ENCODE assay signal across 10 cellular contexts in genomic region chr11:71999813-72000590, GRCh38. TPM values are rescaled to one million over a fixed set of nuclear protein-coding genes. Genes with fewer than 3 reads are reported as not detected.
A peak's percentile ranks its signal among the peaks of the same experiment; 100 is the strongest.
DNase-seq lines count a peak whose midpoint lies in the region; ATAC-seq and TF ChIP-seq lines count a peak whose summit lies in the region.
"Had no signal": no experiment of that assay in that cellular context is flagged by ENCODE, and none has a peak within 500 bp of the region (broad histone marks: within the 10 kb centered on the region; RNA-seq: fewer than 3 reads in every experiment).

No MANE protein-coding gene starts in this region.

- ATAC-seq in gastroesophageal sphincter (peak; percentile 8), HG03135 (IDR thresholded peaks at IDR 0.05; ENCODE audit: unreplicated experiment) (no peak)

- peak overlapping the region; percentile 18 for H3K27ac Mint-ChIP-seq in Caco-2 (ENCODE audit: unreplicated experiment)
- H3K27ac Mint-ChIP-seq in activated CD4-positive, alpha-beta memory T cell treated with anti-CD3 and anti-CD28 coated beads, Interleukin-2, amount 10 ng/mL, durations not matched to agents 7 days and 5 days = peak overlapping the region; percentile 85

- H3K36me3 Mint-ChIP-seq in Caco-2 (ENCODE audit: insufficient read depth, unreplicated experiment) = peaks cover 79% of the 10 kb centered on the region
- H3K36me3 Mint-ChIP-seq in activated CD4-positive, alpha-beta memory T cell treated with anti-CD3 and anti-CD28 coated beads, Interleukin-2, amount 10 ng/mL, durations not matched to agents 7 days and 5 days (ENCODE audit: low read depth) = peaks cover 42% of the 10 kb centered on the region

- WGBS in gastroesophageal sphincter (ENCODE audit: low coverage in 1 of 2), 2 donors = 46% methylated on average over 6 of the region's 14 CpGs; no CpG with 5 or more reads in 1 of the 2 donors
- WGBS in sigmoid colon, 2 donors = 80 to 84% methylated on average over 14 of the region's 14 CpGs
- 62 to 71% methylated on average over 13 to 14 of the region's 14 CpGs for WGBS in lower leg skin, 2 donors

- H3K4me1 Mint-ChIP-seq in Caco-2 (ENCODE audit: low read depth, unreplicated experiment) = no peaks in the 10 kb centered on the region
- H3K4me1 Mint-ChIP-seq in activated CD4-positive, alpha-beta memory T cell treated with anti-CD3 and anti-CD28 coated beads, Interleukin-2, amount 10 ng/mL, durations not matched to agents 7 days and 5 days = peaks cover 23% of the 10 kb centered on the region

- no TSS peak for BruUV-seq in Caco-2 (replicated peaks; lab: Mats Ljungman, UMichigan)

- H3K27me3 Mint-ChIP-seq in Caco-2 (ENCODE audit: insufficient read depth, unreplicated experiment) = no peaks in the 10 kb centered on the region
- H3K27me3 Mint-ChIP-seq in activated CD4-positive, alpha-beta memory T cell treated with anti-CD3 and anti-CD28 coated beads, Interleukin-2, amount 10 ng/mL, durations not matched to agents 7 days and 5 days = no peaks in the 10 kb centered on the region

- TF ChIP-seq POLR2A in gastroesophageal sphincter (IDR thresholded peaks at IDR 0.05) = no peak
- TF ChIP-seq POLR2A in sigmoid colon (IDR thresholded peaks at IDR 0.05) = no peak
- no peak for TF ChIP-seq POLR2A in lower leg skin (IDR thresholded peaks at IDR 0.05)

- no peak overlapping the region for H3K4me3 Mint-ChIP-seq in Caco-2 (ENCODE audit: unreplicated experiment)
- peak overlapping the region; percentile 70 for H3K4me3 Mint-ChIP-seq in activated CD4-positive, alpha-beta memory T cell treated with anti-CD3 and anti-CD28 coated beads, Interleukin-2, amount 10 ng/mL, durations not matched to agents 7 days and 5 days

- CTCF ChIA-PET in Caco-2 (lab: Charles Lee) = no interaction called here
- CTCF ChIA-PET in activated CD4-positive, alpha-beta memory T cell treated with anti-CD3 and anti-CD28 coated beads, Interleukin-2, amount 10 ng/mL, durations not matched to agents 7 days and 5 days (lab: Charles Lee) = interaction anchor here (1.3 to 2.5 kb wide), 3 partner anchors 22 to 183 kb away, joined by 4 to 11 read pairs (median 5); no protein-coding TSS in a partner anchor

- no peak overlapping the region for H3K4me3 ChIP-seq in Caco-2 (ENCODE audit: low read depth, low read length)
- H3K4me3 ChIP-seq in gastroesophageal sphincter = peak overlapping the region in 1 of 2 donors; percentile 25
- peak overlapping the region in 3 of 4 donors; percentile 9 to 32 (median 30) for H3K4me3 ChIP-seq in sigmoid colon
- no peak overlapping the region for H3K4me3 ChIP-seq in lower leg skin (ENCODE audit: low read depth, poor library complexity, severe bottlenecking)
- H3K4me3 ChIP-seq: smooth muscle cell had no signal

- no peaks in the 10 kb centered on the region for H3K9me3 Mint-ChIP-seq in Caco-2 (ENCODE audit: unreplicated experiment)
- H3K9me3 Mint-ChIP-seq in activated CD4-positive, alpha-beta memory T cell treated with anti-CD3 and anti-CD28 coated beads, Interleukin-2, amount 10 ng/mL, durations not matched to agents 7 days and 5 days = no peaks in the 10 kb centered on the region

- TF ChIP-seq CTCF in Caco-2 (IDR thresholded peaks at IDR 0.05; ENCODE audit: insufficient read depth in 1 of 2, low read depth in 1 of 2, low read length in 1 of 2, severe bottlenecking in 1 of 2, unreplicated experiment in 1 of 2) (no peak), gastroesophageal sphincter (IDR thresholded peaks at IDR 0.05) (no peak), sigmoid colon (IDR thresholded peaks at IDR 0.05) (no peak), lower leg skin (IDR thresholded peaks at IDR 0.05) (no peak)

- no peaks in the 10 kb centered on the region for H3K9me3 ChIP-seq in Caco-2
- no peaks in the 10 kb centered on the region for H3K9me3 ChIP-seq in gastroesophageal sphincter
- no peaks in the 10 kb centered on the region for H3K9me3 ChIP-seq in sigmoid colon

- H3K36me3 ChIP-seq in Caco-2 (ENCODE audit: control insufficient read depth, insufficient read depth, low read length) = peaks cover 30% of the 10 kb centered on the region
- peaks cover 0 to 65% of the 10 kb centered on the region in 2 donors for H3K36me3 ChIP-seq in gastroesophageal sphincter
- H3K36me3 ChIP-seq in sigmoid colon = peaks cover 25 to 33% (median 30%) of the 10 kb centered on the region in 4 donors

- intact Hi-C loops in Caco-2 (cut with micrococcal nuclease; ENCODE audit: unreplicated experiment) (no loop called here), sigmoid colon (cut with DNase I) (no loop called here), lower leg skin (cut with DNase I; ENCODE audit: low total_unique reads) (no loop called here)

- H3K27ac ChIP-seq in gastroesophageal sphincter (peak overlapping the region in 3 of 4 donors; percentile 61 to 77 (median 68)), sigmoid colon (peak overlapping the region; percentile 59 to 80 (median 75))

- no peaks in the 10 kb centered on the region for H3K4me1 ChIP-seq in Caco-2
- peaks cover 5 to 52% (median 7%) of the 10 kb centered on the region in 3 donors for H3K4me1 ChIP-seq in gastroesophageal sphincter
- peaks cover 0 to 40% (median 30%) of the 10 kb centered on the region in 4 donors for H3K4me1 ChIP-seq in sigmoid colon

- POLR2A ChIA-PET in Caco-2 (lab: Charles Lee) = no interaction called here
- POLR2A ChIA-PET in activated CD4-positive, alpha-beta memory T cell treated with anti-CD3 and anti-CD28 coated beads, Interleukin-2, amount 10 ng/mL, durations not matched to agents 7 days and 5 days (lab: Charles Lee) = interaction anchor here (1.2 to 2.0 kb wide), 3 partner anchors 13 to 71 kb away, joined by 4 to 6 read pairs (median 5); partner anchors contain the start of genes RNF121 and XNDC1N

- TF ChIP-seq EP300 in gastroesophageal sphincter (IDR thresholded peaks at IDR 0.05) = no peak
- no peak for TF ChIP-seq EP300 in sigmoid colon (IDR thresholded peaks at IDR 0.05)

- DNase-seq in Caco-2 (no peak), sigmoid colon (peak; percentile 70), T1000 (lab: John Stamatoyannopoulos, UW) (no peak), ecto neural progenitor cell (ENCODE audit: low spot score) (no peak), lower leg skin (ENCODE audit: low spot score in 2 of 2) (no peak)
- DNase-seq in activated CD4-positive, alpha-beta memory T cell treated with anti-CD3 and anti-CD28 coated beads, Interleukin-2, amount 10 ng/mL, durations not matched to agents 7 days and 5 days = no peak
- DNase-seq: Karpas-422 had no signal

- no peaks in the 10 kb centered on the region for H3K27me3 ChIP-seq in Caco-2 (replicated peaks; ENCODE audit: control insufficient read depth, insufficient read depth, low read length)
- H3K27me3 ChIP-seq in gastroesophageal sphincter = no peaks in the 10 kb centered on the region
- no peaks in the 10 kb centered on the region for H3K27me3 ChIP-seq in sigmoid colon

RNA-seq across cellular contexts. Expression of gene IL18BP, which starts 1.3 kb away (rescaled TPM):
- 34.7 and 37.7 TPM in 2 replicates for total RNA-seq in Caco-2 (2022)
- total RNA-seq in activated CD4-positive, alpha-beta memory T cell treated with anti-CD3 and anti-CD28 coated beads, Interleukin-2, amount 10 ng/mL, durations not matched to agents 7 days and 5 days = 10 to 100 TPM; 12.4 to 14.0 TPM
- total RNA-seq in gastroesophageal sphincter = 1 to 10 TPM; 2.5 to 8.9 (median 6.7) TPM
- total RNA-seq in sigmoid colon = 1 to 10 TPM; 2.5 to 7.5 (median 5.1) TPM
- polyA plus RNA-seq in sigmoid colon = 10 to 100 TPM in 1 of 3 donors, 1 to 10 TPM in 2; 4.8 to 21.3 (median 6.0) TPM
- total RNA-seq in lower leg skin = 1 to 10 TPM; 3.0 to 9.1 (median 5.6) TPM

Comparison
In these comparisons a context has a peak if more than half of its experiments do, and no peak if none do; other contexts are left out.
1. H3K4me3 ChIP-seq: peak in sigmoid colon (3 of 4); none in Caco-2 (single experiment) and lower leg skin (single experiment).